Comparison of ENCODE assay signal across 8 cellular contexts in genomic region chr1:57945045-57945444, GRCh38.
"Had no signal": no experiment of that assay in that cellular context is flagged by ENCODE, and none has a peak within 500 bp of the region (broad histone marks: within the 10 kb centered on the region; RNA-seq: fewer than 3 reads in every experiment).

No MANE protein-coding gene starts in this region.

- H3K4me3 ChIP-seq: GM12878 had no signal

- DNase-seq: GDM1, GF-D8 had no signal

- FAIRE-seq: G401.6, GM12878, GM12891, GM12892, GM18507, GM19239 had no signal

- ATAC-seq: GM12878 had no signal
